11 cellular contexts compared by ENCODE assay signal in genomic region chrX:151982217-151982616, GRCh38. TPM values are rescaled to one million over a fixed set of nuclear protein-coding genes. Genes with fewer than 3 reads are reported as not detected.
A peak's percentile ranks its signal among the peaks of the same experiment; 100 is the strongest.
DNase-seq lines count a peak whose midpoint lies in the region; TF ChIP-seq lines count a peak whose summit lies in the region.
"Had no signal": no experiment of that assay in that cellular context is flagged by ENCODE, and none has a peak within 500 bp of the region (broad histone marks: within the 10 kb centered on the region; RNA-seq: fewer than 3 reads in every experiment).

No MANE protein-coding gene starts in this region.

- TF ChIP-seq CTCF in fibroblast of the aortic adventitia (IDR thresholded peaks at IDR 0.05; ENCODE audit: insufficient read depth, low read length): no peak
- TF ChIP-seq CTCF in smooth muscle cell (IDR thresholded peaks at IDR 0.05; ENCODE audit: borderline replicate concordance, insufficient read depth, poor library complexity, severe bottlenecking): no peak
- TF ChIP-seq CTCF in GM10248 (IDR thresholded peaks at IDR 0.05; ENCODE audit: control extremely low read depth, extremely low read depth, low read depth, missing control alignments): no peak

- H4K20me1 ChIP-seq in smooth muscle cell (ENCODE audit: low read depth): no peaks in the 10 kb centered on the region

- POLR2A ChIA-PET in GM10248 (lab: Yijun Ruan, JAX): no interaction called here

- H3K27me3 ChIP-seq in smooth muscle cell (ENCODE audit: low read depth): no peaks in the 10 kb centered on the region

- H3K36me3 ChIP-seq in smooth muscle cell (ENCODE audit: low read depth): no peaks in the 10 kb centered on the region

- H3K27ac ChIP-seq in smooth muscle cell (ENCODE audit: low read depth): peak overlapping the region; percentile 61
- H3K27ac ChIP-seq in substantia nigra (ENCODE audit: low read depth, low read length, poor library complexity, severe bottlenecking): no peak overlapping the region
- H3K27ac ChIP-seq: parathyroid adenoma had no signal

- 47% methylated on average over 3 of the region's 3 CpGs for WGBS in smooth muscle cell (ENCODE audit: low lambda C conversion rate)

- no peak overlapping the region for H2AFZ ChIP-seq in smooth muscle cell (ENCODE audit: low read depth)
- H2AFZ ChIP-seq: parathyroid adenoma had no signal

- peak in 2 of 3 experiments; percentile 8 to 58 for DNase-seq in NCI-H1417 (lab: John Stamatoyannopoulos, UW)
- DNase-seq in NCI-H1417 treated with DMSO at 0.1 percent for 48 hours (lab: John Stamatoyannopoulos, UW): no peak
- peak; percentile 83 for DNase-seq in RPMI7951 (ENCODE audit: low read depth)
- DNase-seq in fibroblast of the aortic adventitia (ENCODE audit: low read depth): peak; percentile 90
- no peak for DNase-seq in smooth muscle cell (lab: John Stamatoyannopoulos, UW; ENCODE audit: unreplicated experiment)
- DNase-seq in NCI-H82 (lab: John Stamatoyannopoulos, UW): no peak
- DNase-seq in substantia nigra (lab: John Stamatoyannopoulos, UW): no peak
- DNase-seq in GM10248 (ENCODE audit: extremely low spot score): no peak
- DNase-seq: amygdala, NCI-H526 had no signal

- CTCF ChIA-PET in GM10248 (lab: Yijun Ruan, JAX): no interaction called here

- no peak overlapping the region for H3K4me2 ChIP-seq in smooth muscle cell

- H3K79me2 ChIP-seq in smooth muscle cell (ENCODE audit: low read depth): no peaks in the 10 kb centered on the region
- H3K79me2 ChIP-seq: parathyroid adenoma had no signal

- H3K9ac ChIP-seq in smooth muscle cell (ENCODE audit: low read depth): no peak overlapping the region
- H3K9ac ChIP-seq: parathyroid adenoma had no signal

- H3K4me3 ChIP-seq in fibroblast of the aortic adventitia (ENCODE audit: low read depth, low read length): no peak overlapping the region
- H3K4me3 ChIP-seq in smooth muscle cell: no peak overlapping the region

- H3F3A ChIP-seq in smooth muscle cell (ENCODE audit: low read depth): no peaks in the 10 kb centered on the region

- no peaks in the 10 kb centered on the region for H3K4me1 ChIP-seq in smooth muscle cell (ENCODE audit: low read depth)
- H3K4me1 ChIP-seq: parathyroid adenoma had no signal

- no peaks in the 10 kb centered on the region for H3K9me3 ChIP-seq in smooth muscle cell (replicated peaks; ENCODE audit: low read depth)

RNA-seq across cellular contexts. Expression of gene GABRE, which starts 7.7 kb away (rescaled TPM):
- total RNA-seq in RPMI7951 (2014; rRNA removed; shearing (Covaris generic)): 1.9 and 2.3 TPM in 2 replicates
- total RNA-seq in fibroblast of the aortic adventitia (ENCODE audit: low replicate concordance) (29.4 and 33.2 TPM in 2 replicates), smooth muscle cell (18.0 and 19.4 TPM in 2 replicates)
- 4.5 and 8.1 TPM in 2 replicates for polyA plus RNA-seq in smooth muscle cell

Comparison
In these comparisons a context has a peak if more than half of its experiments do, and no peak if none do; other contexts are left out.
1. DNase-seq: peak in NCI-H1417 (2 of 3), RPMI7951 (single experiment) and fibroblast of the aortic adventitia (single experiment); none in NCI-H1417 treated with DMSO at 0.1 percent for 48 hours (single experiment), smooth muscle cell (single experiment), NCI-H82 (single experiment), substantia nigra (0 of 49) and GM10248 (single experiment).